15 cellular contexts compared by ENCODE assay signal in genomic region chr3:138195491-138195890, GRCh38. TPM values are rescaled to one million over a fixed set of nuclear protein-coding genes. Genes with fewer than 3 reads are reported as not detected.
DNase-seq lines count a peak whose midpoint lies in the region; ATAC-seq lines count a peak whose summit lies in the region.
"Had no signal": no experiment of that assay in that cellular context is flagged by ENCODE, and none has a peak within 500 bp of the region (broad histone marks: within the 10 kb centered on the region; RNA-seq: fewer than 3 reads in every experiment).

No MANE protein-coding gene starts in this region.

- peak; percentile 4 for DNase-seq in NCI-H1105 (lab: John Stamatoyannopoulos, UW)
- no peak for DNase-seq in NCI-H1105 treated with DMSO at 0.1 percent for 48 hours (lab: John Stamatoyannopoulos, UW)
- DNase-seq in NCI-H524 (lab: John Stamatoyannopoulos, UW), result peak; percentile 17 to 84
- peak; percentile 87 for DNase-seq in cerebellum (ENCODE audit: low spot score)
- DNase-seq in pons (ENCODE audit: low spot score), result peak; percentile 86
- DNase-seq in AG08396 (ENCODE audit: low spot score), result no peak
- DNase-seq: activated CD4-positive, alpha-beta T cell treated with anti-CD3 and anti-CD28 coated beads, Interleukin-2, amount 50 U/mL, for 48 hours; GDM1; GM23248; KG1; MV-4-11; NCI-H2227 treated with DMSO at 0.1 percent for 48 hours; Right ventricle myocardium superior had no signal

- no peak for ATAC-seq in GM21367 (IDR thresholded peaks at IDR 0.05; ENCODE audit: unreplicated experiment)
- no peak for ATAC-seq in HG03175 (IDR thresholded peaks at IDR 0.05; ENCODE audit: unreplicated experiment)

RNA-seq across cellular contexts. Expression of gene ARMC8, which starts 8.4 kb away (rescaled TPM):
- total RNA-seq in cerebellum, result 118 TPM

RNA-seq across cellular contexts. Expression of gene DBR1, which starts 20.8 kb away (rescaled TPM):
- 24.0 TPM for total RNA-seq in cerebellum

Comparison
In these comparisons a context has a peak if more than half of its experiments do, and no peak if none do; other contexts are left out.
1. DNase-seq: peak in NCI-H1105 (single experiment), NCI-H524 (2 of 2), cerebellum (single experiment) and pons (single experiment); none in NCI-H1105 treated with DMSO at 0.1 percent for 48 hours (single experiment) and AG08396 (single experiment).